In genomic region chr7:157588271-157588589, GRCh38 we compare ENCODE assay signal across 24 cellular contexts.
DNase-seq lines count a peak whose midpoint lies in the region; FAIRE-seq and TF ChIP-seq lines count a peak whose summit lies in the region.
"Had no signal": no experiment of that assay in that cellular context is flagged by ENCODE, and none has a peak within 500 bp of the region (broad histone marks: within the 10 kb centered on the region; RNA-seq: fewer than 3 reads in every experiment).

No MANE protein-coding gene starts in this region.

- no peaks in the 10 kb centered on the region for H3K36me3 ChIP-seq in kidney (ENCODE audit: control insufficient read depth in 1 of 2, insufficient read depth in 2 of 2, low read length in 2 of 2)
- H3K36me3 ChIP-seq in spleen = no peaks in the 10 kb centered on the region
- H3K36me3 ChIP-seq: BE2C, HAP-1 had no signal

- H3K27me3 ChIP-seq in spleen (replicated peaks in 1 of 7) = peaks cover 0 to 40% (median 0%) of the 10 kb centered on the region in 7 donors
- H3K27me3 ChIP-seq: BE2C had no signal

- WGBS in spleen, 5 donors = 76 to 90% (median 86%) methylated on average over 17 to 18 of the region's 18 CpGs

- intact Hi-C loops in kidney (cut with DNase I) (no loop called here), spleen (cut with DNase I; ENCODE audit: low total_unique reads) (no loop called here)

- no peak overlapping the region for H3K9ac ChIP-seq in kidney (ENCODE audit: low read length in 2 of 2)
- H3K9ac ChIP-seq: SK-N-SH had no signal

- no peak for FAIRE-seq in kidney (lab: Jason Lieb, UNC)
- FAIRE-seq: HTR-8/SVneo, K562 had no signal

- H3K27ac ChIP-seq in kidney (ENCODE audit: low read depth in 2 of 2, low read length in 2 of 2) (no peak overlapping the region), spleen (no peak overlapping the region)
- H3K27ac ChIP-seq: 22Rv1 had no signal

- H3K9me3 ChIP-seq in kidney (ENCODE audit: control insufficient read depth in 1 of 2, low read length in 2 of 2) (no peaks in the 10 kb centered on the region), spleen (peaks cover 0 to 14% (median 3%) of the 10 kb centered on the region in 8 donors)
- H3K9me3 ChIP-seq: BE2C, HAP-1, SK-N-SH had no signal

- TF ChIP-seq CTCF in kidney (IDR thresholded peaks at IDR 0.05; ENCODE audit: borderline replicate concordance, extremely low read depth, insufficient read depth) (no peak), spleen (IDR thresholded peaks at IDR 0.05 in 8 of 11, conservative IDR thresholded peaks at IDR 0.05 in 3 of 11) (no peak)

- DNase-seq in NCI-H2171 (lab: John Stamatoyannopoulos, UW) (peak; percentile 61), NCI-H2171 treated with DMSO at 0.1 percent for 48 hours (lab: John Stamatoyannopoulos, UW) (no peak), COR-L47 (lab: John Stamatoyannopoulos, UW) (peak; percentile 81), kidney (peak; percentile 61), spleen (peak; percentile 55), CD1c-positive myeloid dendritic cell (ENCODE audit: extremely low spot score) (no peak)
- DNase-seq in activated CD4-positive, alpha-beta T cell treated with anti-CD3 and anti-CD28 coated beads, Interleukin-2, amount 50 U/mL, for 4 hours = no peak
- DNase-seq: BE2C; CD4-positive, alpha-beta T cell; DMS53; Kasumi-1; NCI-H1092 treated with DMSO at 0.1 percent for 48 hours; NCI-H1436 treated with DMSO at 0.1 percent for 48 hours; NCI-H187 treated with DMSO at 0.1 percent for 48 hours; NCI-H446; NCI-H524 treated with DMSO at 0.1 percent for 48 hours; NCI-H82; SIG-M5; SK-N-SH had no signal

- H3K4me3 ChIP-seq in kidney (ENCODE audit: low read length in 2 of 2) = no peak overlapping the region
- H3K4me3 ChIP-seq in spleen = no peak overlapping the region
- H3K4me3 ChIP-seq: GM23338, HAP-1, K562 had no signal

- H3K4me1 ChIP-seq in kidney (ENCODE audit: control insufficient read depth in 1 of 2, insufficient read depth in 1 of 2, low read depth in 1 of 2, low read length in 2 of 2) = no peaks in the 10 kb centered on the region
- no peaks in the 10 kb centered on the region for H3K4me1 ChIP-seq in spleen
- H3K4me1 ChIP-seq: BE2C, HAP-1 had no signal

- no peak for TF ChIP-seq POLR2A in spleen (IDR thresholded peaks at IDR 0.05)

Comparison
In these comparisons a context has a peak if more than half of its experiments do, and no peak if none do; other contexts are left out.
1. DNase-seq: peak in NCI-H2171 (single experiment), COR-L47 (single experiment), kidney (single experiment) and spleen (single experiment); none in NCI-H2171 treated with DMSO at 0.1 percent for 48 hours (single experiment), CD1c-positive myeloid dendritic cell (single experiment) and activated CD4-positive, alpha-beta T cell treated with anti-CD3 and anti-CD28 coated beads, Interleukin-2, amount 50 U/mL, for 4 hours (0 of 2).